In genomic region chr6:142821860-142822259, GRCh38 we compare ENCODE assay signal across 12 cellular contexts.
DNase-seq lines count a peak whose midpoint lies in the region; ATAC-seq and TF ChIP-seq lines count a peak whose summit lies in the region.
"Had no signal": no experiment of that assay in that cellular context is flagged by ENCODE, and none has a peak within 500 bp of the region (broad histone marks: within the 10 kb centered on the region; RNA-seq: fewer than 3 reads in every experiment).

No MANE protein-coding gene starts in this region.

- CTCF ChIA-PET in CD8-positive, alpha-beta memory T cell (lab: Charles Lee), result no interaction called here
- CTCF ChIA-PET in naive thymus-derived CD4-positive, alpha-beta T cell (lab: Charles Lee), result no interaction called here

- TF ChIP-seq CTCF in nephron progenitor cell (IDR thresholded peaks at IDR 0.05), result no peak

- ATAC-seq in HG03432 (IDR thresholded peaks at IDR 0.05; ENCODE audit: unreplicated experiment), result peak; percentile 0
- no peak for ATAC-seq in activated naive CD8-positive, alpha-beta T cell treated with anti-CD3 and anti-CD28 coated beads, Interleukin-2, amount 50 U/mL, for 24 hours
- ATAC-seq in naive thymus-derived CD4-positive, alpha-beta T cell, result no peak
- ATAC-seq in HG03135 (IDR thresholded peaks at IDR 0.05; ENCODE audit: unreplicated experiment), result no peak

- peaks cover 0 to 4% of the 10 kb centered on the region in 2 donors for H3K27me3 Mint-ChIP-seq in CD8-positive, alpha-beta memory T cell
- H3K27me3 Mint-ChIP-seq in activated naive CD8-positive, alpha-beta T cell treated with anti-CD3 and anti-CD28 coated beads, Interleukin-2, amount 50 U/mL, for 24 hours, result no peaks in the 10 kb centered on the region
- no peaks in the 10 kb centered on the region for H3K27me3 Mint-ChIP-seq in naive thymus-derived CD4-positive, alpha-beta T cell
- H3K27me3 Mint-ChIP-seq in nephron progenitor cell (ENCODE audit: low read depth, poor library complexity), result no peaks in the 10 kb centered on the region
- no peaks in the 10 kb centered on the region for H3K27me3 Mint-ChIP-seq in T-helper 2 cell treated with Interferon-gamma antibody and Interleukin-4, amounts not matched to agents 5 μg/mL and 100 μg/mL, for 36 hours (ENCODE audit: low read depth)

- H3K27ac Mint-ChIP-seq in CD8-positive, alpha-beta memory T cell, result peak overlapping the region; percentile 47 to 97 (median 80)
- peak overlapping the region; percentile 99 for H3K27ac Mint-ChIP-seq in activated naive CD8-positive, alpha-beta T cell treated with anti-CD3 and anti-CD28 coated beads, Interleukin-2, amount 50 U/mL, for 24 hours
- peak overlapping the region; percentile 68 to 99 (median 92) for H3K27ac Mint-ChIP-seq in naive thymus-derived CD4-positive, alpha-beta T cell
- no peak overlapping the region for H3K27ac Mint-ChIP-seq in nephron progenitor cell
- H3K27ac Mint-ChIP-seq in T-helper 2 cell treated with Interferon-gamma antibody and Interleukin-4, amounts not matched to agents 5 μg/mL and 100 μg/mL, for 36 hours, result no peak overlapping the region

- POLR2A ChIA-PET in CD8-positive, alpha-beta memory T cell (lab: Charles Lee), result no interaction called here
- POLR2A ChIA-PET in naive thymus-derived CD4-positive, alpha-beta T cell (lab: Charles Lee), result interaction anchor here (8.6 kb wide), 1 partner anchor 22 kb away, joined by 71 read pairs; no protein-coding TSS in a partner anchor

- peaks cover 64 to 80% (median 77%) of the 10 kb centered on the region in 3 donors for H3K4me1 Mint-ChIP-seq in CD8-positive, alpha-beta memory T cell
- H3K4me1 Mint-ChIP-seq in activated naive CD8-positive, alpha-beta T cell treated with anti-CD3 and anti-CD28 coated beads, Interleukin-2, amount 50 U/mL, for 24 hours, result peaks cover 80% of the 10 kb centered on the region
- H3K4me1 Mint-ChIP-seq in naive thymus-derived CD4-positive, alpha-beta T cell, result peaks cover 48 to 91% (median 78%) of the 10 kb centered on the region in 7 donors
- peaks cover 23% of the 10 kb centered on the region for H3K4me1 Mint-ChIP-seq in nephron progenitor cell
- H3K4me1 Mint-ChIP-seq in T-helper 2 cell treated with Interferon-gamma antibody and Interleukin-4, amounts not matched to agents 5 μg/mL and 100 μg/mL, for 36 hours (ENCODE audit: low read depth), result peaks cover 50% of the 10 kb centered on the region

- no peak overlapping the region for H3K27ac ChIP-seq in CD8-positive, alpha-beta memory T cell (ENCODE audit: low read depth, low read length)
- peak overlapping the region; percentile 82 for H3K27ac ChIP-seq in naive thymus-derived CD4-positive, alpha-beta T cell (ENCODE audit: low read depth, low read length)
- H3K27ac ChIP-seq: ascending aorta had no signal

- no peaks in the 10 kb centered on the region for H3K27me3 ChIP-seq in CD8-positive, alpha-beta memory T cell (ENCODE audit: insufficient read depth, low read length, poor library complexity, severe bottlenecking)
- no peaks in the 10 kb centered on the region for H3K27me3 ChIP-seq in naive thymus-derived CD4-positive, alpha-beta T cell (ENCODE audit: control insufficient read depth in 2 of 2, insufficient read depth in 2 of 2, low read length in 2 of 2)
- H3K27me3 ChIP-seq: ascending aorta had no signal

- H3K4me3 ChIP-seq in CD8-positive, alpha-beta memory T cell (ENCODE audit: low read length), result no peak overlapping the region
- no peak overlapping the region for H3K4me3 ChIP-seq in naive thymus-derived CD4-positive, alpha-beta T cell (ENCODE audit: low read length)
- H3K4me3 ChIP-seq: ascending aorta had no signal

- H3K4me3 Mint-ChIP-seq in CD8-positive, alpha-beta memory T cell, result peak overlapping the region in 6 of 7 donors; percentile 0 to 74 (median 38)
- H3K4me3 Mint-ChIP-seq in activated naive CD8-positive, alpha-beta T cell treated with anti-CD3 and anti-CD28 coated beads, Interleukin-2, amount 50 U/mL, for 24 hours, result peak overlapping the region; percentile 20
- H3K4me3 Mint-ChIP-seq in naive thymus-derived CD4-positive, alpha-beta T cell, result peak overlapping the region in 9 of 10 donors; percentile 29 to 92 (median 54)
- no peak overlapping the region for H3K4me3 Mint-ChIP-seq in nephron progenitor cell
- no peak overlapping the region for H3K4me3 Mint-ChIP-seq in T-helper 2 cell treated with Interferon-gamma antibody and Interleukin-4, amounts not matched to agents 5 μg/mL and 100 μg/mL, for 36 hours

- H3K4me1 ChIP-seq in CD8-positive, alpha-beta memory T cell (ENCODE audit: insufficient read depth, low read length), result peaks cover 65% of the 10 kb centered on the region
- peaks cover 52 to 56% of the 10 kb centered on the region in 2 donors for H3K4me1 ChIP-seq in naive thymus-derived CD4-positive, alpha-beta T cell (ENCODE audit: control insufficient read depth in 2 of 2, insufficient read depth in 2 of 2, low read length in 2 of 2)

- peaks cover 4% of the 10 kb centered on the region for H3K36me3 ChIP-seq in CD8-positive, alpha-beta memory T cell (ENCODE audit: insufficient read depth, low read length)
- H3K36me3 ChIP-seq in naive thymus-derived CD4-positive, alpha-beta T cell (ENCODE audit: control insufficient read depth in 2 of 3, insufficient read depth in 3 of 3, low read length in 3 of 3), result no peaks in the 10 kb centered on the region
- H3K36me3 ChIP-seq: ascending aorta had no signal

- H3K9me3 ChIP-seq in CD8-positive, alpha-beta memory T cell (ENCODE audit: low read length), result no peaks in the 10 kb centered on the region
- H3K9me3 ChIP-seq in naive thymus-derived CD4-positive, alpha-beta T cell (ENCODE audit: control insufficient read depth in 2 of 3, low read length in 3 of 3), result no peaks in the 10 kb centered on the region
- H3K9me3 ChIP-seq: ascending aorta had no signal

- H3K9me3 Mint-ChIP-seq in CD8-positive, alpha-beta memory T cell, result no peaks in the 10 kb centered on the region
- H3K9me3 Mint-ChIP-seq in activated naive CD8-positive, alpha-beta T cell treated with anti-CD3 and anti-CD28 coated beads, Interleukin-2, amount 50 U/mL, for 24 hours, result peaks cover 4% of the 10 kb centered on the region
- peaks cover 0 to 9% (median 0%) of the 10 kb centered on the region in 11 donors for H3K9me3 Mint-ChIP-seq in naive thymus-derived CD4-positive, alpha-beta T cell
- no peaks in the 10 kb centered on the region for H3K9me3 Mint-ChIP-seq in nephron progenitor cell
- H3K9me3 Mint-ChIP-seq in T-helper 2 cell treated with Interferon-gamma antibody and Interleukin-4, amounts not matched to agents 5 μg/mL and 100 μg/mL, for 36 hours, result no peaks in the 10 kb centered on the region

- H3K36me3 Mint-ChIP-seq in CD8-positive, alpha-beta memory T cell, result peaks cover 10 to 17% (median 11%) of the 10 kb centered on the region in 3 donors
- peaks cover 23% of the 10 kb centered on the region for H3K36me3 Mint-ChIP-seq in activated naive CD8-positive, alpha-beta T cell treated with anti-CD3 and anti-CD28 coated beads, Interleukin-2, amount 50 U/mL, for 24 hours (ENCODE audit: low read depth)
- peaks cover 0 to 23% (median 16%) of the 10 kb centered on the region in 5 donors for H3K36me3 Mint-ChIP-seq in naive thymus-derived CD4-positive, alpha-beta T cell
- peaks cover 5% of the 10 kb centered on the region for H3K36me3 Mint-ChIP-seq in nephron progenitor cell (ENCODE audit: low read depth)
- H3K36me3 Mint-ChIP-seq in T-helper 2 cell treated with Interferon-gamma antibody and Interleukin-4, amounts not matched to agents 5 μg/mL and 100 μg/mL, for 36 hours (ENCODE audit: low read depth), result peaks cover 13% of the 10 kb centered on the region

- intact Hi-C loops in naive thymus-derived CD4-positive, alpha-beta T cell (cut with micrococcal nuclease), result loop anchor here in 1 of 2 donors (2.0 to 5.0 kb wide), 2 partner anchors 19 to 35 kb away; no protein-coding TSS in a partner anchor

- no peak for DNase-seq in CD8-positive, alpha-beta memory T cell
- DNase-seq in activated naive CD8-positive, alpha-beta T cell treated with anti-CD3 and anti-CD28 coated beads, Interleukin-2, amount 50 U/mL, for 24 hours, result no peak
- no peak for DNase-seq in naive thymus-derived CD4-positive, alpha-beta T cell
- DNase-seq in nephron progenitor cell (no peak), AG08396 (ENCODE audit: low spot score) (no peak)
- no peak for DNase-seq in T-helper 2 cell treated with Interferon-gamma antibody and Interleukin-4, amounts not matched to agents 5 μg/mL and 100 μg/mL, for 36 hours (ENCODE audit: low spot score)
- DNase-seq: activated CD4-positive, CD25-positive, alpha-beta regulatory T cell; NCI-H187 treated with DMSO at 0.1 percent for 48 hours; stimulated activated CD4-positive, alpha-beta T cell treated with anti-CD3 and anti-CD28 coated beads, Interleukin-4, amount 100 ng/mL, for 4 hours had no signal

Comparison
In these comparisons a context has a peak if more than half of its experiments do, and no peak if none do; other contexts are left out.
1. H3K27ac Mint-ChIP-seq: peak in CD8-positive, alpha-beta memory T cell (8 of 8), activated naive CD8-positive, alpha-beta T cell treated with anti-CD3 and anti-CD28 coated beads, Interleukin-2, amount 50 U/mL, for 24 hours (single experiment) and naive thymus-derived CD4-positive, alpha-beta T cell (9 of 9); none in nephron progenitor cell (single experiment) and T-helper 2 cell treated with Interferon-gamma antibody and Interleukin-4, amounts not matched to agents 5 μg/mL and 100 μg/mL, for 36 hours (single experiment).
2. H3K4me3 Mint-ChIP-seq: peak in CD8-positive, alpha-beta memory T cell (6 of 7), activated naive CD8-positive, alpha-beta T cell treated with anti-CD3 and anti-CD28 coated beads, Interleukin-2, amount 50 U/mL, for 24 hours (single experiment) and naive thymus-derived CD4-positive, alpha-beta T cell (9 of 10); none in nephron progenitor cell (single experiment) and T-helper 2 cell treated with Interferon-gamma antibody and Interleukin-4, amounts not matched to agents 5 μg/mL and 100 μg/mL, for 36 hours (single experiment).